Comparison of ENCODE assay signal across 9 cellular contexts in the genomic region with DNA sequence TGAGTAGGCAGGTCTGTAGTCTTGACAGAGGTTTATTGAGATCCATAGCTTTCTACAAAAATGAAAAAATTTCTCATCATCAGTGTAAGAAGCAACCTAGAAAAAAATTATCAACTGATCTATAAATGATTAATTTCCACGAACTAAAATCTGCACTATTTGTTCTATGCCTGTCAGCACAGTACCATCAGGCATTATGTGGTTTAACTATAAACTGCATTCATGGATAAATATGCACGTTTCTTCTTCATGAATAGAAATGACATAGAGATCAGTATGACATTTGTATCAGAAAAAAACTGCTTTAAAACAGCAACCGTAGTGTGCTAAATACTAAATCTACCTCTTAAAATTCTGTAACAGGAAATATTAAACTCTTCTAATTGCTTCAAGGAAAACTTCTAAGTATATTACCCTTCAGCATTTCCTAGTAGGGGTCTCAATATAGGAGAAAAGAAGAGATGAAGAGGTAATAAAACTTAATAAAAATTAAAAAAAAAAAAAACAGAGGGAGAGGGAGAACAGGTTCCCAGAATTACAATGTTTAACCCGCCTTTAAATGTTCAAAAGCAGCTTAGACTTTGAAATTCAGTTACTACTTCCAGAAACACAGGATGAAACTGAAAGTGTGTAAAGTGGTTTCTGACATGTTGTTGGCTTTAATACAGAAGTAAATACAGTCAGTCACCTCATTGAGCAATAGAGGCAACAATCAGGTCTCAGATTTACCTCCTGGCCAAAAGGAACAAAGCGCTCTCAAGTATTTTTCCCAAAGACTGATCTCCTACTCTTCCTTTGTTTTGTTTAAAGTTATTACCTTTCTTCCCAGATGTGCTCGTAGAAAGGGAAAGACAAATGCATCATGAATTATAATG.
DNase-seq lines count a peak whose midpoint lies in the region; ATAC-seq and TF ChIP-seq lines count a peak whose summit lies in the region.
"Had no signal": no experiment of that assay in that cellular context is flagged by ENCODE, and none has a peak within 500 bp of the region (broad histone marks: within the 10 kb centered on the region; RNA-seq: fewer than 3 reads in every experiment).

No MANE protein-coding gene starts in this region.

- no peak overlapping the region for H3K14ac ChIP-seq in trophoblast cell (ENCODE audit: low read length)

- no peaks in the 10 kb centered on the region for H3K27me3 ChIP-seq in trophoblast cell (ENCODE audit: insufficient read depth, low read length)

- intact Hi-C loops in left colon (cut with DNase I, micrococcal nuclease) = no loop called here

- H3K9ac ChIP-seq in trophoblast cell (ENCODE audit: low read length) = no peak overlapping the region

- no peak overlapping the region for H2BK120ac ChIP-seq in trophoblast cell (ENCODE audit: insufficient read depth, low read length, poor library complexity)

- H3K79me1 ChIP-seq in trophoblast cell (ENCODE audit: low read length) = no peaks in the 10 kb centered on the region

- TF ChIP-seq CTCF in NB4 (IDR thresholded peaks at IDR 0.05; ENCODE audit: low read depth, low read length) = no peak

- H3K27ac Mint-ChIP-seq in stimulated activated naive B cell treated with anti-CD40 and anti-IgM and Interleukin-4, amounts not matched to agents 10 μg/mL and 1 μg/mL and 100 μg/mL, for 72 hours = no peak overlapping the region
- H3K27ac Mint-ChIP-seq: activated B cell treated with CpG ODN at 0.5 μM for 24 hours had no signal

- no peak overlapping the region for H3K4me3 ChIP-seq in NB4 (ENCODE audit: low read depth, low read length)
- H3K4me3 ChIP-seq in trophoblast cell (ENCODE audit: low read depth, low read length) = no peak overlapping the region

- no peak overlapping the region for H2BK5ac ChIP-seq in trophoblast cell (ENCODE audit: low read depth, low read length, poor library complexity)

- H3K36me3 Mint-ChIP-seq in stimulated activated naive B cell treated with anti-CD40 and anti-IgM and Interleukin-4, amounts not matched to agents 10 μg/mL and 1 μg/mL and 100 μg/mL, for 72 hours = peaks cover 0 to 3% of the 10 kb centered on the region in 2 donors

- no peaks in the 10 kb centered on the region for H3K36me3 ChIP-seq in trophoblast cell (ENCODE audit: control insufficient read depth in 1 of 2, insufficient read depth in 2 of 2, low read length in 2 of 2)

- H4K12ac ChIP-seq in trophoblast cell (ENCODE audit: low read depth, low read length) = no peak overlapping the region

- no peak overlapping the region for H4K91ac ChIP-seq in trophoblast cell (ENCODE audit: low read depth, low read length)

- no peak overlapping the region for H3K4me2 ChIP-seq in trophoblast cell (ENCODE audit: low read length)

- no CpG with 5 or more reads among the region's 6 CpGs for WGBS in trophoblast cell (ENCODE audit: extremely low coverage, insufficient coverage, insufficient read length)

- no peak overlapping the region for H2AK5ac ChIP-seq in trophoblast cell (ENCODE audit: low read length)

- DNase-seq in NB4 (ENCODE audit: low read depth) (peak; percentile 29), left colon (no peak), trophoblast cell (no peak), DMS 273 treated with DMSO at 0.1 percent for 48 hours (lab: John Stamatoyannopoulos, UW) (no peak), ecto neural progenitor cell (ENCODE audit: low spot score) (no peak)
- DNase-seq in stimulated activated naive B cell treated with anti-CD40 and anti-IgM and Interleukin-4, amounts not matched to agents 10 μg/mL and 1 μg/mL and 100 μg/mL, for 72 hours = no peak
- DNase-seq: activated B cell treated with CpG ODN at 0.5 μM for 24 hours had no signal

- TF ChIP-seq POLR2A in NB4 (IDR thresholded peaks at IDR 0.05; ENCODE audit: extremely low read depth, insufficient read length) = no peak

- H3K9me3 Mint-ChIP-seq in stimulated activated naive B cell treated with anti-CD40 and anti-IgM and Interleukin-4, amounts not matched to agents 10 μg/mL and 1 μg/mL and 100 μg/mL, for 72 hours = peaks cover 5 to 8% of the 10 kb centered on the region in 2 donors

- no peaks in the 10 kb centered on the region for H3K27me3 Mint-ChIP-seq in stimulated activated naive B cell treated with anti-CD40 and anti-IgM and Interleukin-4, amounts not matched to agents 10 μg/mL and 1 μg/mL and 100 μg/mL, for 72 hours
- H3K27me3 Mint-ChIP-seq: activated B cell treated with CpG ODN at 0.5 μM for 24 hours had no signal

- H3K4me1 ChIP-seq in trophoblast cell (ENCODE audit: control insufficient read depth in 1 of 2, insufficient read depth in 2 of 2, low read length in 2 of 2) = no peaks in the 10 kb centered on the region

- H2AFZ ChIP-seq in trophoblast cell (ENCODE audit: insufficient read depth, low read length, poor library complexity) = no peak overlapping the region

- H4K8ac ChIP-seq in trophoblast cell (ENCODE audit: low read depth, low read length) = no peak overlapping the region

- H3K23ac ChIP-seq in trophoblast cell (ENCODE audit: low read length) = no peak overlapping the region

- no peak overlapping the region for H3K18ac ChIP-seq in trophoblast cell (ENCODE audit: low read length)

- H3K4me3 Mint-ChIP-seq in stimulated activated naive B cell treated with anti-CD40 and anti-IgM and Interleukin-4, amounts not matched to agents 10 μg/mL and 1 μg/mL and 100 μg/mL, for 72 hours = no peak overlapping the region
- H3K4me3 Mint-ChIP-seq: activated B cell treated with CpG ODN at 0.5 μM for 24 hours had no signal

- H3K4me1 Mint-ChIP-seq in stimulated activated naive B cell treated with anti-CD40 and anti-IgM and Interleukin-4, amounts not matched to agents 10 μg/mL and 1 μg/mL and 100 μg/mL, for 72 hours = peaks cover 2 to 9% of the 10 kb centered on the region in 2 donors

- no peak overlapping the region for H3K4ac ChIP-seq in trophoblast cell (ENCODE audit: low read depth, low read length)

- H3K27ac ChIP-seq in trophoblast cell (ENCODE audit: low read depth, low read length) = no peak overlapping the region

- ATAC-seq in GM18858 (IDR thresholded peaks at IDR 0.05; ENCODE audit: unreplicated experiment) (peak; percentile 80), HG02678 (IDR thresholded peaks at IDR 0.05; ENCODE audit: unreplicated experiment) (peak; percentile 86), left colon (peak; percentile 88)
- ATAC-seq in stimulated activated naive B cell treated with anti-CD40 and anti-IgM and Interleukin-4, amounts not matched to agents 10 μg/mL and 1 μg/mL and 100 μg/mL, for 72 hours (replicated peaks) = no peak

- no peak overlapping the region for H2BK12ac ChIP-seq in trophoblast cell (ENCODE audit: low read length)

- H3K79me2 ChIP-seq in trophoblast cell (ENCODE audit: control insufficient read depth, insufficient read depth, low read length, poor library complexity) = no peaks in the 10 kb centered on the region

- no peaks in the 10 kb centered on the region for H3K9me3 ChIP-seq in trophoblast cell (ENCODE audit: insufficient read depth, low read depth, low read length)

Comparison
In these comparisons a context has a peak if more than half of its experiments do, and no peak if none do; other contexts are left out.
1. ATAC-seq: peak in GM18858 (single experiment), HG02678 (single experiment) and left colon (single experiment); none in stimulated activated naive B cell treated with anti-CD40 and anti-IgM and Interleukin-4, amounts not matched to agents 10 μg/mL and 1 μg/mL and 100 μg/mL, for 72 hours (0 of 2).